23 cellular contexts compared by ENCODE assay signal in genomic region chr1:76293831-76294230, GRCh38.
DNase-seq lines count a peak whose midpoint lies in the region; ATAC-seq and TF ChIP-seq lines count a peak whose summit lies in the region.
"Had no signal": no experiment of that assay in that cellular context is flagged by ENCODE, and none has a peak within 500 bp of the region (broad histone marks: within the 10 kb centered on the region; RNA-seq: fewer than 3 reads in every experiment).

No MANE protein-coding gene starts in this region.

- no peaks in the 10 kb centered on the region for H3F3A ChIP-seq in OCI-LY1 (ENCODE audit: insufficient read depth, low read length)

- no peak overlapping the region for H3K4me3 Mint-ChIP-seq in T-helper 1 cell treated with Interleukin-12 subunit alpha and Interleukin-12 subunit beta and Interleukin-4 antibody, amounts not matched to agents 30 μg/mL and 1 μg/mL, for 36 hours
- H3K4me3 Mint-ChIP-seq in activated naive CD8-positive, alpha-beta T cell treated with anti-CD3 and anti-CD28 coated beads, Interleukin-2, amount 10 ng/mL, durations not matched to agents 7 days and 5 days: peak overlapping the region; percentile 24
- H3K4me3 Mint-ChIP-seq: nephron had no signal

- 0 out of 2 replicates have a peak overlapping the region, but pooled peaks have one; percentile 1 for H3K27ac ChIP-seq in BLaER1
- peak overlapping the region; percentile 77 for H3K27ac ChIP-seq in OCI-LY1 (ENCODE audit: low read depth, low read length, poor library complexity, severe bottlenecking)
- H3K27ac ChIP-seq: foreskin keratinocyte, hepatocyte, prostate gland, SJSA1, upper lobe of right lung had no signal

- H3K4me2 ChIP-seq in BLaER1 (peak overlapping the region; percentile 72), OCI-LY1 (ENCODE audit: low read length) (no peak overlapping the region)

- H3K9me3 Mint-ChIP-seq in T-helper 1 cell treated with Interleukin-12 subunit alpha and Interleukin-12 subunit beta and Interleukin-4 antibody, amounts not matched to agents 30 μg/mL and 1 μg/mL, for 36 hours: no peaks in the 10 kb centered on the region
- H3K9me3 Mint-ChIP-seq in activated naive CD8-positive, alpha-beta T cell treated with anti-CD3 and anti-CD28 coated beads, Interleukin-2, amount 10 ng/mL, durations not matched to agents 7 days and 5 days: no peaks in the 10 kb centered on the region
- H3K9me3 Mint-ChIP-seq: nephron had no signal

- H2AFZ ChIP-seq in OCI-LY1 (ENCODE audit: low read length): no peak overlapping the region
- H2AFZ ChIP-seq: hepatocyte had no signal

- no peak for DNase-seq in T-helper 1 cell
- no peak for DNase-seq in activated naive CD8-positive, alpha-beta T cell treated with anti-CD3 and anti-CD28 coated beads, Interleukin-2, amount 10 ng/mL, durations not matched to agents 7 days and 5 days
- DNase-seq in NCI-H1092 treated with DMSO at 0.1 percent for 48 hours (lab: John Stamatoyannopoulos, UW): no peak
- DNase-seq: activated CD8-positive, alpha-beta memory T cell treated with anti-CD3 and anti-CD28 coated beads, Interleukin-2, amount 50 U/mL, for 4 hours; activated gamma-delta T cell; AML-193; erythroblast; foreskin keratinocyte; left ventricle myocardium superior; midbrain; NCI-H1092; NCI-H446 treated with DMSO at 0.1 percent for 48 hours; Peyer's patch; upper lobe of right lung had no signal

- no peak for TF ChIP-seq CTCF in OCI-LY1 (IDR thresholded peaks at IDR 0.05; ENCODE audit: low read length)

- no peak overlapping the region for H3K4me3 ChIP-seq in BLaER1
- no peak overlapping the region for H3K4me3 ChIP-seq in OCI-LY1 (ENCODE audit: low read depth, low read length, poor library complexity, severe bottlenecking)
- H3K4me3 ChIP-seq: hepatocyte, Peyer's patch, prostate gland, SJSA1, upper lobe of right lung had no signal

- POLR2A ChIA-PET in activated naive CD8-positive, alpha-beta T cell treated with anti-CD3 and anti-CD28 coated beads, Interleukin-2, amount 10 ng/mL, durations not matched to agents 7 days and 5 days (lab: Charles Lee): no interaction called here

- H3K9ac ChIP-seq in BLaER1: peak overlapping the region; percentile 6; the same call in 1 of the 2 replicates
- no peak overlapping the region for H3K9ac ChIP-seq in OCI-LY1 (ENCODE audit: low read length)

- H4K20me1 ChIP-seq in BLaER1: no peaks in the 10 kb centered on the region
- H4K20me1 ChIP-seq in OCI-LY1 (ENCODE audit: insufficient read depth, low read length): no peaks in the 10 kb centered on the region

- no peaks in the 10 kb centered on the region for H3K27me3 Mint-ChIP-seq in T-helper 1 cell treated with Interleukin-12 subunit alpha and Interleukin-12 subunit beta and Interleukin-4 antibody, amounts not matched to agents 30 μg/mL and 1 μg/mL, for 36 hours (ENCODE audit: low read depth)
- peaks cover 2% of the 10 kb centered on the region for H3K27me3 Mint-ChIP-seq in activated naive CD8-positive, alpha-beta T cell treated with anti-CD3 and anti-CD28 coated beads, Interleukin-2, amount 10 ng/mL, durations not matched to agents 7 days and 5 days

- peak overlapping the region; percentile 61 for H3K27ac Mint-ChIP-seq in T-helper 1 cell treated with Interleukin-12 subunit alpha and Interleukin-12 subunit beta and Interleukin-4 antibody, amounts not matched to agents 30 μg/mL and 1 μg/mL, for 36 hours
- H3K27ac Mint-ChIP-seq in activated naive CD8-positive, alpha-beta T cell treated with anti-CD3 and anti-CD28 coated beads, Interleukin-2, amount 10 ng/mL, durations not matched to agents 7 days and 5 days: peak overlapping the region; percentile 50
- H3K27ac Mint-ChIP-seq: nephron had no signal

- H3K27me3 ChIP-seq in BLaER1 (no peaks in the 10 kb centered on the region), OCI-LY1 (ENCODE audit: insufficient read depth, low read length) (no peaks in the 10 kb centered on the region)
- H3K27me3 ChIP-seq: foreskin keratinocyte, hepatocyte, Peyer's patch, SJSA1, upper lobe of right lung had no signal

- H3K36me3 Mint-ChIP-seq in T-helper 1 cell treated with Interleukin-12 subunit alpha and Interleukin-12 subunit beta and Interleukin-4 antibody, amounts not matched to agents 30 μg/mL and 1 μg/mL, for 36 hours (ENCODE audit: low read depth): no peaks in the 10 kb centered on the region
- no peaks in the 10 kb centered on the region for H3K36me3 Mint-ChIP-seq in activated naive CD8-positive, alpha-beta T cell treated with anti-CD3 and anti-CD28 coated beads, Interleukin-2, amount 10 ng/mL, durations not matched to agents 7 days and 5 days

- H3K4me1 ChIP-seq in BLaER1 (peaks cover 77% of the 10 kb centered on the region), OCI-LY1 (ENCODE audit: insufficient read depth, low read length, severe bottlenecking) (peaks cover 62% of the 10 kb centered on the region)
- H3K4me1 ChIP-seq: foreskin keratinocyte, prostate gland, SJSA1, upper lobe of right lung had no signal

- no peaks in the 10 kb centered on the region for H3K9me3 ChIP-seq in BLaER1
- H3K9me3 ChIP-seq in OCI-LY1 (ENCODE audit: low read length): no peaks in the 10 kb centered on the region
- H3K9me3 ChIP-seq: Peyer's patch, prostate gland, SJSA1, upper lobe of right lung had no signal

- H3K4me1 Mint-ChIP-seq in T-helper 1 cell treated with Interleukin-12 subunit alpha and Interleukin-12 subunit beta and Interleukin-4 antibody, amounts not matched to agents 30 μg/mL and 1 μg/mL, for 36 hours (ENCODE audit: low read depth): peaks cover 56% of the 10 kb centered on the region
- H3K4me1 Mint-ChIP-seq in activated naive CD8-positive, alpha-beta T cell treated with anti-CD3 and anti-CD28 coated beads, Interleukin-2, amount 10 ng/mL, durations not matched to agents 7 days and 5 days: peaks cover 36% of the 10 kb centered on the region

- no peaks in the 10 kb centered on the region for H3K9me2 ChIP-seq in OCI-LY1 (ENCODE audit: low read depth, low read length)

- no peaks in the 10 kb centered on the region for H3K79me2 ChIP-seq in OCI-LY1 (ENCODE audit: insufficient read depth, low read length)
- H3K79me2 ChIP-seq: hepatocyte had no signal

- ATAC-seq in activated naive CD8-positive, alpha-beta T cell treated with anti-CD3 and anti-CD28 coated beads, Interleukin-2, amount 10 ng/mL, durations not matched to agents 7 days and 5 days (ENCODE audit: low read depth): no peak
- ATAC-seq in GM18870 (IDR thresholded peaks at IDR 0.05; ENCODE audit: unreplicated experiment) (no peak), GM21381 (IDR thresholded peaks at IDR 0.05; ENCODE audit: unreplicated experiment) (no peak)
- ATAC-seq: foreskin keratinocyte, left ventricle myocardium superior, upper lobe of right lung had no signal

- H3K36me3 ChIP-seq in BLaER1 (no peaks in the 10 kb centered on the region), OCI-LY1 (ENCODE audit: insufficient read depth, low read length) (no peaks in the 10 kb centered on the region)
- H3K36me3 ChIP-seq: Peyer's patch, prostate gland, SJSA1, upper lobe of right lung had no signal
